ENCODE assay signal across 25 cellular contexts in genomic region chr3:158522737-158523136, GRCh38. TPM values are rescaled to one million over a fixed set of nuclear protein-coding genes. Genes with fewer than 3 reads are reported as not detected.
DNase-seq lines count a peak whose midpoint lies in the region; FAIRE-seq and TF ChIP-seq lines count a peak whose summit lies in the region.
"Had no signal": no experiment of that assay in that cellular context is flagged by ENCODE, and none has a peak within 500 bp of the region (broad histone marks: within the 10 kb centered on the region; RNA-seq: fewer than 3 reads in every experiment).

No MANE protein-coding gene starts in this region.

- no peak overlapping the region for H2BK12ac ChIP-seq in mesenchymal stem cell (ENCODE audit: low read length in 2 of 2)

- no peaks in the 10 kb centered on the region for H3K36me3 Mint-ChIP-seq in osteocyte (ENCODE audit: unreplicated experiment)
- H3K36me3 Mint-ChIP-seq: mesothelial cell of epicardium; natural killer cell treated with Interleukin-12 subunit alpha and Interleukin-12 subunit beta and Interleukin-15 and Interleukin-18, amount 100 ng/mL, for 72 hours had no signal

- H2BK15ac ChIP-seq in mesenchymal stem cell (ENCODE audit: low read depth, poor library complexity, severe bottlenecking) = no peak overlapping the region

- H3K4ac ChIP-seq in mesenchymal stem cell (ENCODE audit: low read depth in 1 of 2, low read length in 2 of 2) = no peak overlapping the region

- H3K4me1 ChIP-seq in mesenchymal stem cell (ENCODE audit: control insufficient read depth, insufficient read depth, low read depth, low read length) = no peaks in the 10 kb centered on the region

- H3K4me2 ChIP-seq in mesenchymal stem cell (ENCODE audit: low read length, poor library complexity, severe bottlenecking) = no peak overlapping the region

- FAIRE-seq in bronchial epithelial cell (lab: Jason Lieb, UNC) = no peak

- no peak overlapping the region for H2BK5ac ChIP-seq in mesenchymal stem cell (ENCODE audit: low read depth, low read length, poor library complexity, severe bottlenecking)

- no peak overlapping the region for H3K27ac Mint-ChIP-seq in osteocyte (ENCODE audit: unreplicated experiment)
- H3K27ac Mint-ChIP-seq: activated naive CD8-positive, alpha-beta T cell; mesothelial cell of epicardium; natural killer cell treated with Interleukin-12 subunit alpha and Interleukin-12 subunit beta and Interleukin-15 and Interleukin-18, amount 100 ng/mL, for 72 hours; T-cell had no signal

- H3K4me3 ChIP-seq in BJ (ENCODE audit: low read depth, low read length) (no peak overlapping the region), bronchial epithelial cell (ENCODE audit: low read depth, low read length) (no peak overlapping the region), mesenchymal stem cell (ENCODE audit: insufficient read depth in 1 of 2, low read depth in 1 of 2, low read length in 2 of 2) (no peak overlapping the region)
- H3K4me3 ChIP-seq: cardiac muscle cell, dorsolateral prefrontal cortex had no signal

- H3K27me3 ChIP-seq in BJ (ENCODE audit: control insufficient read depth, insufficient read depth, low read length) (no peaks in the 10 kb centered on the region), bronchial epithelial cell (ENCODE audit: control insufficient read depth, insufficient read depth, low read length) (no peaks in the 10 kb centered on the region), mesenchymal stem cell (ENCODE audit: control insufficient read depth in 1 of 2, insufficient read depth in 1 of 2, low read length in 2 of 2) (no peaks in the 10 kb centered on the region)
- H3K27me3 ChIP-seq: cardiac muscle cell, dorsolateral prefrontal cortex had no signal

- H4K91ac ChIP-seq in mesenchymal stem cell (ENCODE audit: low read length) = no peak overlapping the region

- H3K18ac ChIP-seq in mesenchymal stem cell (ENCODE audit: low read depth in 1 of 2, low read length in 2 of 2) = no peak overlapping the region

- POLR2A ChIA-PET in BJ (lab: Charles Lee) = no interaction called here

- no peak overlapping the region for H4K8ac ChIP-seq in mesenchymal stem cell (ENCODE audit: low read length)

- H3K9me3 Mint-ChIP-seq in osteocyte (ENCODE audit: unreplicated experiment) = peaks cover 7% of the 10 kb centered on the region

- TF ChIP-seq CTCF in BJ (IDR thresholded peaks at IDR 0.05; ENCODE audit: insufficient read depth, low read depth, low read length) (no peak), bronchial epithelial cell (IDR thresholded peaks at IDR 0.05; ENCODE audit: insufficient read depth, low read length, severe bottlenecking) (no peak), osteocyte (IDR thresholded peaks at IDR 0.05) (no peak)

- H3K4me1 Mint-ChIP-seq in osteocyte (ENCODE audit: unreplicated experiment) = peaks cover 6% of the 10 kb centered on the region
- H3K4me1 Mint-ChIP-seq: mesothelial cell of epicardium, T-cell had no signal

- peak overlapping the region; percentile 25 for H3K9ac ChIP-seq in mesenchymal stem cell (ENCODE audit: low read length)

- H3K36me3 ChIP-seq in BJ (ENCODE audit: control insufficient read depth, insufficient read depth, low read length) = no peaks in the 10 kb centered on the region
- no peaks in the 10 kb centered on the region for H3K36me3 ChIP-seq in bronchial epithelial cell (ENCODE audit: control insufficient read depth, insufficient read depth, low read length)
- no peaks in the 10 kb centered on the region for H3K36me3 ChIP-seq in mesenchymal stem cell (ENCODE audit: control insufficient read depth in 1 of 2, insufficient read depth in 2 of 2, low read depth in 1 of 2, low read length in 2 of 2)
- H3K36me3 ChIP-seq: cardiac muscle cell had no signal

- H2BK120ac ChIP-seq in mesenchymal stem cell (ENCODE audit: low read depth, low read length) = no peak overlapping the region

- no peak overlapping the region for H3K4me3 Mint-ChIP-seq in osteocyte (ENCODE audit: unreplicated experiment)
- H3K4me3 Mint-ChIP-seq: activated naive CD8-positive, alpha-beta T cell; mesothelial cell of epicardium; natural killer cell treated with Interleukin-12 subunit alpha and Interleukin-12 subunit beta and Interleukin-15 and Interleukin-18, amount 100 ng/mL, for 72 hours; T-cell had no signal

- no peaks in the 10 kb centered on the region for H3K27me3 Mint-ChIP-seq in osteocyte (ENCODE audit: unreplicated experiment)
- H3K27me3 Mint-ChIP-seq: activated naive CD8-positive, alpha-beta T cell; natural killer cell treated with Interleukin-12 subunit alpha and Interleukin-12 subunit beta and Interleukin-15 and Interleukin-18, amount 100 ng/mL, for 72 hours; T-cell had no signal

- no peak overlapping the region for H3K27ac ChIP-seq in mesenchymal stem cell (ENCODE audit: low read length, poor library complexity, severe bottlenecking)
- H3K27ac ChIP-seq: cardiac muscle cell, dorsolateral prefrontal cortex, epithelial cell of prostate had no signal

- H3K14ac ChIP-seq in mesenchymal stem cell (ENCODE audit: low read length in 2 of 2) = no peak overlapping the region

- no peaks in the 10 kb centered on the region for H3K9me3 ChIP-seq in mesenchymal stem cell (ENCODE audit: control insufficient read depth, low read length)

- H3K79me1 ChIP-seq in mesenchymal stem cell (replicated peaks; ENCODE audit: low read length, poor library complexity, severe bottlenecking) = no peaks in the 10 kb centered on the region

- DNase-seq in BJ (ENCODE audit: low read depth) (peak; percentile 39), LHCN-M2 (ENCODE audit: low read depth) (peak; percentile 69), bronchial epithelial cell (ENCODE audit: low read depth) (peak; percentile 34), mesenchymal stem cell (no peak), NCI-H2227 (lab: John Stamatoyannopoulos, UW; ENCODE audit: unreplicated experiment) (no peak), osteocyte (ENCODE audit: extremely low spot score, unreplicated experiment) (no peak), OCI-M1 (lab: John Stamatoyannopoulos, UW) (no peak)
- DNase-seq: activated CD4-positive, alpha-beta T cell treated with anti-CD3 and anti-CD28 coated beads for 4 hours; AML-193; DND-41; dorsolateral prefrontal cortex; glutamatergic neuron; left cardiac atrium; NCI-H1417 treated with DMSO at 0.1 percent for 48 hours; NCI-H69; posterior cingulate gyrus; SHP77; stimulated activated CD4-positive, alpha-beta T cell treated with anti-CD3 and anti-CD28 coated beads, Interleukin-2, amount 100 ng/mL, for 24 hours; stimulated activated naive CD4-positive, alpha-beta T cell; T-cell had no signal

- H2AK5ac ChIP-seq in mesenchymal stem cell (ENCODE audit: low read length, severe bottlenecking) = no peak overlapping the region

- CTCF ChIA-PET in BJ (lab: Yijun Ruan, JAX) = interaction anchor here (1.0 kb wide), 1 partner anchor 18 kb away, joined by 6 read pairs; no protein-coding TSS in a partner anchor

- no peak overlapping the region for H2AFZ ChIP-seq in mesenchymal stem cell (ENCODE audit: low read depth, low read length)

- H3K23ac ChIP-seq in mesenchymal stem cell (ENCODE audit: low read length in 2 of 2) = no peak overlapping the region

RNA-seq across cellular contexts. Expression of gene MLF1, which starts 48.3 kb away (rescaled TPM):
- 4.4 and 7.4 TPM in 2 replicates for polyA plus RNA-seq in BJ (2011; rRNA removed)
- 2.6 and 4.9 TPM in 2 replicates for polyA minus RNA-seq in BJ (2011; rRNA and poly(A)+ RNA removed)
- total RNA-seq in LHCN-M2 (2014; rRNA removed) (10.7 and 11.5 TPM in 2 replicates), bronchial epithelial cell (5.5 and 12.2 TPM in 2 replicates), osteocyte (10.6 and 11.8 TPM in 2 replicates)
- 8.2 TPM for polyA plus RNA-seq in LHCN-M2 (2012)
- polyA plus RNA-seq in mesenchymal stem cell (2013, experiment 1 of 2) = 6.6 TPM
- 6.7 TPM for polyA plus RNA-seq in mesenchymal stem cell (2013, experiment 2 of 2)

Comparison
In these comparisons a context has a peak if more than half of its experiments do, and no peak if none do; other contexts are left out.
1. DNase-seq: peak in BJ (single experiment), LHCN-M2 (single experiment) and bronchial epithelial cell (single experiment); none in mesenchymal stem cell (single experiment), NCI-H2227 (single experiment), osteocyte (single experiment) and OCI-M1 (single experiment).